Comparison of ENCODE assay signal across 10 cellular contexts in the genomic region with DNA sequence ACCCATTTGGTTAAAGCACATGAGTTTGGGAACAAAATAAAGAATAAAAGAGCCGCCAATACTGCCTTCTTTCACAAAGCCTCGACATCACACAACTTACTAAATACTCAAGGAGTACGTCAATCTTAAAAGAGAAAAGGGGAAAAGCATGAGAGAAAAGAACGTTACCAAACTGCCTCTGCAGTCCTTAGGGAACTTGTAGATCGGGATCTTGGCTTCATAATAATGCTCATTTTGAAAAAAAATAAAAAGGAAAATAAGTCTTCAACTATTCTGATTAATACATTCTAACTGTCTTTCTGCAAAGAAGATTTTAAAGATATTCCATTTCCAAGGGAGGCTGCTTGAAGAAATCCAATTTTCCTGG.
A peak's percentile ranks its signal among the peaks of the same experiment; 100 is the strongest.
DNase-seq lines count a peak whose midpoint lies in the region; ATAC-seq, FAIRE-seq and TF ChIP-seq lines count a peak whose summit lies in the region.
"Had no signal": no experiment of that assay in that cellular context is flagged by ENCODE, and none has a peak within 500 bp of the region (broad histone marks: within the 10 kb centered on the region; RNA-seq: fewer than 3 reads in every experiment).

No MANE protein-coding gene starts in this region.

- POLR2A ChIA-PET in HEK293 (lab: Yijun Ruan, JAX), result interaction anchor here (1.3 to 2.7 kb wide), 3 partner anchors 11 to 93 kb away, joined by 3 to 9 read pairs (median 6); no protein-coding TSS in a partner anchor

- no peak overlapping the region for H3K9ac ChIP-seq in mesendoderm (ENCODE audit: low read length)

- DNase-seq in ascending aorta (ENCODE audit: low spot score in 2 of 2) (no peak), immature natural killer cell (no peak), skeletal muscle cell (ENCODE audit: low read depth) (no peak), T-helper 1 cell (no peak), mesendoderm (no peak), RCC 7860 (ENCODE audit: low spot score) (no peak)
- DNase-seq: activated CD4-positive, alpha-beta T cell treated with anti-CD3 and anti-CD28 coated beads, Interleukin-2, amount 50 U/mL, for 1 hour; NCI-H1417 treated with DMSO at 0.1 percent for 48 hours had no signal

- no peaks in the 10 kb centered on the region for H3K27me3 ChIP-seq in ascending aorta
- no peaks in the 10 kb centered on the region for H3K27me3 ChIP-seq in mesendoderm (ENCODE audit: insufficient read depth, low read length, poor library complexity)

- H3K9me3 Mint-ChIP-seq in immature natural killer cell, result no peaks in the 10 kb centered on the region

- no peak overlapping the region for H3K56ac ChIP-seq in mesendoderm (ENCODE audit: low read length)

- H3K27me3 Mint-ChIP-seq in immature natural killer cell (ENCODE audit: low read depth in 3 of 3), result peaks cover 2 to 15% (median 4%) of the 10 kb centered on the region in 3 donors

- H3K4me3 ChIP-seq in HEK293 (ENCODE audit: low read depth, low read length) (peak overlapping the region; percentile 61), ascending aorta (peak overlapping the region; percentile 52 to 58), skeletal muscle cell (ENCODE audit: low read depth, low read length) (peak overlapping the region; percentile 35), mesendoderm (ENCODE audit: low read length) (no peak overlapping the region)

- ATAC-seq in GM21515 (IDR thresholded peaks at IDR 0.05; ENCODE audit: unreplicated experiment), result no peak

- H3K79me1 ChIP-seq in mesendoderm (ENCODE audit: low read length), result no peaks in the 10 kb centered on the region

- H3K27ac ChIP-seq in HEK293 (ENCODE audit: extremely low read depth, low read depth, low read length) (peak overlapping the region; percentile 94), ascending aorta (peak overlapping the region; percentile 9 to 66), mesendoderm (ENCODE audit: low read depth, low read length) (no peak overlapping the region)

- H3K4me1 ChIP-seq in HEK293 (ENCODE audit: control insufficient read depth, insufficient read depth, low read length), result peaks cover 20% of the 10 kb centered on the region
- no peaks in the 10 kb centered on the region for H3K4me1 ChIP-seq in ascending aorta
- H3K4me1 ChIP-seq in mesendoderm (ENCODE audit: control insufficient read depth, low read depth, low read length), result no peaks in the 10 kb centered on the region

- TF ChIP-seq CTCF in HEK293 (tag by site-specific recombination; IDR thresholded peaks at IDR 0.05), result no peak
- TF ChIP-seq CTCF in ascending aorta (IDR thresholded peaks at IDR 0.05), result no peak

- no peak overlapping the region for H2BK15ac ChIP-seq in mesendoderm (replicated peaks; ENCODE audit: low read depth)

- CTCF ChIA-PET in HEK293 (lab: Yijun Ruan, JAX), result interaction anchor here (0.6 to 1.3 kb wide), 7 partner anchors 11 to 112 kb away, joined by 3 to 6 read pairs (median 3); no protein-coding TSS in a partner anchor

- H3K4ac ChIP-seq in mesendoderm (ENCODE audit: low read depth, low read length), result no peak overlapping the region

- no peaks in the 10 kb centered on the region for H3K36me3 Mint-ChIP-seq in immature natural killer cell

- FAIRE-seq in RCC 7860 (lab: Jason Lieb, UNC), result no peak

- intact Hi-C loops in ascending aorta (cut with DNase I), result no loop called here

- H4K8ac ChIP-seq in mesendoderm (ENCODE audit: low read depth, low read length), result no peak overlapping the region

- H2AK5ac ChIP-seq in mesendoderm (ENCODE audit: low read length), result no peak overlapping the region

- no peak overlapping the region for H2BK5ac ChIP-seq in mesendoderm (ENCODE audit: low read length)

- no peak overlapping the region for H3K18ac ChIP-seq in mesendoderm (ENCODE audit: low read length)

- no peak overlapping the region for H2BK120ac ChIP-seq in mesendoderm (ENCODE audit: low read depth, low read length)

- H3K36me3 ChIP-seq in HEK293 (ENCODE audit: control insufficient read depth in 2 of 2, insufficient read depth in 1 of 2, low read length in 2 of 2), result no peaks in the 10 kb centered on the region
- H3K36me3 ChIP-seq in ascending aorta, result no peaks in the 10 kb centered on the region
- no peaks in the 10 kb centered on the region for H3K36me3 ChIP-seq in mesendoderm (ENCODE audit: control insufficient read depth, insufficient read depth, low read length)

- H3K4me2 ChIP-seq in mesendoderm (ENCODE audit: low read length), result no peak overlapping the region

- no peaks in the 10 kb centered on the region for H3K9me3 ChIP-seq in HEK293 (ENCODE audit: control insufficient read depth, insufficient read depth, low read depth, low read length)
- H3K9me3 ChIP-seq in ascending aorta, result no peaks in the 10 kb centered on the region

- H3K79me2 ChIP-seq in mesendoderm (ENCODE audit: control insufficient read depth, insufficient read depth, low read length), result no peaks in the 10 kb centered on the region

- peak overlapping the region in 1 of 6 donors; percentile 36 for H3K27ac Mint-ChIP-seq in immature natural killer cell

- peak overlapping the region in 4 of 5 donors; percentile 59 to 89 (median 78) for H3K4me3 Mint-ChIP-seq in immature natural killer cell

- no CpG with 5 or more reads among the region's 5 CpGs for WGBS in mesendoderm (ENCODE audit: extremely low coverage, insufficient coverage, low lambda C conversion rate)

- H4K5ac ChIP-seq in mesendoderm (ENCODE audit: low read length), result no peak overlapping the region

- H3K4me1 Mint-ChIP-seq in immature natural killer cell, result peaks cover 11 to 14% of the 10 kb centered on the region in 2 donors

- H3K23ac ChIP-seq in mesendoderm (ENCODE audit: low read length), result no peak overlapping the region

TF ChIP-seq in HEK293, 187 proteins besides CTCF, POLR2A, EP300 and RAD21:
- TF ChIP-seq, protein P1, sequence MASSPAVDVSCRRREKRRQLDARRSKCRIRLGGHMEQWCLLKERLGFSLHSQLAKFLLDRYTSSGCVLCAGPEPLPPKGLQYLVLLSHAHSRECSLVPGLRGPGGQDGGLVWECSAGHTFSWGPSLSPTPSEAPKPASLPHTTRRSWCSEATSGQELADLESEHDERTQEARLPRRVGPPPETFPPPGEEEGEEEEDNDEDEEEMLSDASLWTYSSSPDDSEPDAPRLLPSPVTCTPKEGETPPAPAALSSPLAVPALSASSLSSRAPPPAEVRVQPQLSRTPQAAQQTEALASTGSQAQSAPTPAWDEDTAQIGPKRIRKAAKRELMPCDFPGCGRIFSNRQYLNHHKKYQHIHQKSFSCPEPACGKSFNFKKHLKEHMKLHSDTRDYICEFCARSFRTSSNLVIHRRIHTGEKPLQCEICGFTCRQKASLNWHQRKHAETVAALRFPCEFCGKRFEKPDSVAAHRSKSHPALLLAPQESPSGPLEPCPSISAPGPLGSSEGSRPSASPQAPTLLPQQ (tag by site-specific recombination; IDR thresholded peaks at IDR 0.05), result peak; percentile 88
- TF ChIP-seq PRDM1 (tag by site-specific recombination; IDR thresholded peaks at IDR 0.05) (peak; percentile 44; the same call in 1 of the 2 replicates), ZFP69B (tag by site-specific recombination; IDR thresholded peaks at IDR 0.05) (peak; percentile 83), GLIS1 (tag by site-specific recombination; IDR thresholded peaks at IDR 0.05) (no peak), PRDM6 (tag by site-specific recombination; IDR thresholded peaks at IDR 0.05) (peak; percentile 6), KLF10 (tag by site-specific recombination; IDR thresholded peaks at IDR 0.05) (0 out of 2 replicates have a peak, but pooled peaks have one; percentile 10), ZNF660 (tag by site-specific recombination; IDR thresholded peaks at IDR 0.05) (0 out of 2 replicates have a peak, but pooled peaks have one; percentile 15)
- TF ChIP-seq, protein P2, sequence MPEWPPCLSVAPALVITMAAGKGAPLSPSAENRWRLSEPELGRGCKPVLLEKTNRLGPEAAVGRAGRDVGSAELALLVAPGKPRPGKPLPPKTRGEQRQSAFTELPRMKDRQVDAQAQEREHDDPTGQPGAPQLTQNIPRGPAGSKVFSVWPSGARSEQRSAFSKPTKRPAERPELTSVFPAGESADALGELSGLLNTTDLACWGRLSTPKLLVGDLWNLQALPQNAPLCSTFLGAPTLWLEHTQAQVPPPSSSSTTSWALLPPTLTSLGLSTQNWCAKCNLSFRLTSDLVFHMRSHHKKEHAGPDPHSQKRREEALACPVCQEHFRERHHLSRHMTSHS (tag by site-specific recombination; IDR thresholded peaks at IDR 0.05), result no peak
